In the genomic region with DNA sequence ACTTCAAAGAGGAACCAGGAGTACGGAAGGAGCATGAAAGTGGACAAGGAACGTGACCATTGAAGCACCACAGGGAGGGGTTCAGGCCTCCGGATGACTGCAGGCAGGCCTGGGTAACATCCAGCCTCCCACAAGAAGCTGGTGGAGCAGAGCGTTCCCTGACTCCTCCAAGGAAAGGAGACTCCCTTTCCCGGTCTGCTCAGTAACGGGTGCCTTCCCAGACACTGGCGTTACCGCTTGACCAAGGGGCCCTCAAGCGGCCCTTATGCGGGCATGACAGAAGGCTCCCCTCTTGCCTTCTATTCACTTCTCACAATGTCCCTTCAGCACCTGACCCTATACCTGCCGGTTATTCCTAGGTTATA, we compare ENCODE assay signal across 1 cellular context.
TF ChIP-seq lines count a peak whose summit lies in the region.

No MANE protein-coding gene starts in this region.

TF ChIP-seq in K562, 482 proteins besides CTCF, POLR2A, EP300 and RAD21:
- TF ChIP-seq LEF1 (IDR thresholded peaks at IDR 0.05) = 0 out of 2 replicates have a peak, but pooled peaks have one; percentile 14
- TF ChIP-seq KAT7 (CRISPR knock-in tag; IDR thresholded peaks at IDR 0.05; ENCODE audit: borderline replicate concordance) = 0 out of 2 replicates have a peak, but pooled peaks have one; percentile 34
